In genomic region chr11:118774032-118774431, GRCh38 we compare ENCODE assay signal across 26 cellular contexts. TPM values are rescaled to one million over a fixed set of nuclear protein-coding genes. Genes with fewer than 3 reads are reported as not detected.
DNase-seq lines count a peak whose midpoint lies in the region; ATAC-seq and TF ChIP-seq lines count a peak whose summit lies in the region.
"Had no signal": no experiment of that assay in that cellular context is flagged by ENCODE, and none has a peak within 500 bp of the region (broad histone marks: within the 10 kb centered on the region; RNA-seq: fewer than 3 reads in every experiment).

No MANE protein-coding gene starts in this region.

- no peaks in the 10 kb centered on the region for H3K4me1 ChIP-seq in BE2C

- no peak for TF ChIP-seq CTCF in BE2C (IDR thresholded peaks at IDR 0.05; ENCODE audit: low read depth, low read length)

- peak overlapping the region; percentile 12 for H3K27ac Mint-ChIP-seq in stimulated activated naive CD8-positive, alpha-beta T cell treated with anti-CD3 and anti-CD28 coated beads, Interleukin-15, Interleukin-2, amounts not matched to agents 100 ng/mL and 50 ng/mL, for 24 hours
- H3K27ac Mint-ChIP-seq in stimulated activated naive CD8-positive, alpha-beta T cell treated with anti-CD3 and anti-CD28 coated beads, Interleukin-15, amount 100 ng/mL, for 72 hours: no peak overlapping the region
- H3K27ac Mint-ChIP-seq in T-helper 17 cell: peak overlapping the region; percentile 88
- H3K27ac Mint-ChIP-seq in immature natural killer cell: peak overlapping the region in 4 of 6 donors; percentile 22 to 57 (median 46)

- H3K36me3 ChIP-seq in BE2C: peaks cover 81% of the 10 kb centered on the region
- H3K36me3 ChIP-seq: breast epithelium had no signal

- no peak for DNase-seq in stimulated activated naive CD8-positive, alpha-beta T cell treated with anti-CD3 and anti-CD28 coated beads, Interleukin-15, amount 100 ng/mL, for 72 hours
- DNase-seq in T-helper 17 cell (no peak), immature natural killer cell (no peak), superior temporal gyrus (ENCODE audit: extremely low spot score) (no peak), BE2C (no peak), mucosa of gallbladder (ENCODE audit: low spot score) (no peak)
- DNase-seq: activated CD4-positive, alpha-beta T cell treated with anti-CD3 and anti-CD28 coated beads, Interleukin-2, amount 50 U/mL, for 1 hour; activated effector memory CD4-positive, alpha-beta T cell treated with anti-CD3 and anti-CD28 coated beads, Interleukin-2, amount 50 U/mL, for 16 hours; amniotic stem cell; colonic mucosa; DND-41; foreskin melanocyte; NCI-H1436 treated with DMSO at 0.1 percent for 48 hours; NCI-H510A treated with DMSO at 0.1 percent for 48 hours; NK-92 treated with Interleukin-12 subunit alpha and Interleukin-12 subunit beta, amount 100 ng/mL, for 24 hours; PC-9; posterior cingulate gyrus; stimulated activated CD4-positive, alpha-beta T cell treated with anti-CD3 and anti-CD28 coated beads, Interleukin-15, amount 100 ng/mL, for 24 hours; stomach; T-helper 1 cell had no signal

- no peak overlapping the region for H3K4me3 ChIP-seq in BE2C (ENCODE audit: low read depth, low read length)
- H3K4me3 ChIP-seq: breast epithelium, colonic mucosa, esophagus muscularis mucosa, PC-9, stomach, tibial nerve had no signal

- no peaks in the 10 kb centered on the region for H3K27me3 Mint-ChIP-seq in stimulated activated naive CD8-positive, alpha-beta T cell treated with anti-CD3 and anti-CD28 coated beads, Interleukin-15, Interleukin-2, amounts not matched to agents 100 ng/mL and 50 ng/mL, for 24 hours
- no peaks in the 10 kb centered on the region for H3K27me3 Mint-ChIP-seq in stimulated activated naive CD8-positive, alpha-beta T cell treated with anti-CD3 and anti-CD28 coated beads, Interleukin-15, amount 100 ng/mL, for 72 hours
- H3K27me3 Mint-ChIP-seq in T-helper 17 cell (no peaks in the 10 kb centered on the region), immature natural killer cell (ENCODE audit: low read depth in 3 of 3) (peaks cover 0 to 3% (median 0%) of the 10 kb centered on the region in 3 donors)

- H3K27me3 ChIP-seq in BE2C: no peaks in the 10 kb centered on the region
- H3K27me3 ChIP-seq: breast epithelium, colonic mucosa, esophagus muscularis mucosa, stomach, tibial nerve had no signal

- peaks cover 90% of the 10 kb centered on the region for H3K4me1 Mint-ChIP-seq in stimulated activated naive CD8-positive, alpha-beta T cell treated with anti-CD3 and anti-CD28 coated beads, Interleukin-15, Interleukin-2, amounts not matched to agents 100 ng/mL and 50 ng/mL, for 24 hours (ENCODE audit: low read depth)
- H3K4me1 Mint-ChIP-seq in stimulated activated naive CD8-positive, alpha-beta T cell treated with anti-CD3 and anti-CD28 coated beads, Interleukin-15, amount 100 ng/mL, for 72 hours: peaks cover 83% of the 10 kb centered on the region
- H3K4me1 Mint-ChIP-seq in T-helper 17 cell (peaks cover 57% of the 10 kb centered on the region), immature natural killer cell (peaks cover 80 to 95% of the 10 kb centered on the region in 2 donors)

- ATAC-seq in stimulated activated naive CD8-positive, alpha-beta T cell treated with anti-CD3 and anti-CD28 coated beads, Interleukin-15, amount 100 ng/mL, for 72 hours: no peak
- ATAC-seq in T-helper 17 cell (no peak), GM21447 (IDR thresholded peaks at IDR 0.05; ENCODE audit: unreplicated experiment) (no peak)
- ATAC-seq: sciatic nerve had no signal

- H3K9me3 ChIP-seq in T-helper 17 cell (ENCODE audit: control insufficient read depth, low read length, poor library complexity, severe bottlenecking) (no peaks in the 10 kb centered on the region), BE2C (no peaks in the 10 kb centered on the region)
- H3K9me3 ChIP-seq: breast epithelium, colonic mucosa, esophagus muscularis mucosa, stomach, tibial nerve had no signal

- H3K9me3 Mint-ChIP-seq in stimulated activated naive CD8-positive, alpha-beta T cell treated with anti-CD3 and anti-CD28 coated beads, Interleukin-15, Interleukin-2, amounts not matched to agents 100 ng/mL and 50 ng/mL, for 24 hours: no peaks in the 10 kb centered on the region
- H3K9me3 Mint-ChIP-seq in stimulated activated naive CD8-positive, alpha-beta T cell treated with anti-CD3 and anti-CD28 coated beads, Interleukin-15, amount 100 ng/mL, for 72 hours: no peaks in the 10 kb centered on the region
- H3K9me3 Mint-ChIP-seq in immature natural killer cell: no peaks in the 10 kb centered on the region

- H3K36me3 Mint-ChIP-seq in stimulated activated naive CD8-positive, alpha-beta T cell treated with anti-CD3 and anti-CD28 coated beads, Interleukin-15, Interleukin-2, amounts not matched to agents 100 ng/mL and 50 ng/mL, for 24 hours (ENCODE audit: low read depth): peaks cover 85% of the 10 kb centered on the region
- H3K36me3 Mint-ChIP-seq in T-helper 17 cell (ENCODE audit: low read depth) (peaks cover 11% of the 10 kb centered on the region), immature natural killer cell (peaks cover 5 to 41% (median 21%) of the 10 kb centered on the region in 3 donors)

- H3K4me3 Mint-ChIP-seq in stimulated activated naive CD8-positive, alpha-beta T cell treated with anti-CD3 and anti-CD28 coated beads, Interleukin-15, Interleukin-2, amounts not matched to agents 100 ng/mL and 50 ng/mL, for 24 hours: no peak overlapping the region
- H3K4me3 Mint-ChIP-seq in stimulated activated naive CD8-positive, alpha-beta T cell treated with anti-CD3 and anti-CD28 coated beads, Interleukin-15, amount 100 ng/mL, for 72 hours: peak overlapping the region in 1 of 2 donors; percentile 21
- H3K4me3 Mint-ChIP-seq in T-helper 17 cell: peak overlapping the region; percentile 28
- peak overlapping the region in 2 of 5 donors; percentile 18 to 47 for H3K4me3 Mint-ChIP-seq in immature natural killer cell

RNA-seq across cellular contexts. Expression of gene DDX6, which starts 16.9 kb away (rescaled TPM):
- total RNA-seq in T-helper 17 cell: 100 to 1,000 TPM; 218 to 290 TPM
- polyA plus RNA-seq in immature natural killer cell: 100 to 1,000 TPM in 1 of 3 donors, 10 to 100 TPM in 2; 61.4 to 124 (median 90.2) TPM
- 26.8 TPM for polyA plus RNA-seq in BE2C (2012; ENCODE audit: insufficient read depth, insufficient read length, low read depth)
- 98.9 TPM for total RNA-seq in mucosa of gallbladder

Comparison
In these comparisons a context has a peak if more than half of its experiments do, and no peak if none do; other contexts are left out.
1. H3K27ac Mint-ChIP-seq: peak in stimulated activated naive CD8-positive, alpha-beta T cell treated with anti-CD3 and anti-CD28 coated beads, Interleukin-15, Interleukin-2, amounts not matched to agents 100 ng/mL and 50 ng/mL, for 24 hours (single experiment), T-helper 17 cell (single experiment) and immature natural killer cell (4 of 6); none in stimulated activated naive CD8-positive, alpha-beta T cell treated with anti-CD3 and anti-CD28 coated beads, Interleukin-15, amount 100 ng/mL, for 72 hours (0 of 2).